In the genomic region with DNA sequence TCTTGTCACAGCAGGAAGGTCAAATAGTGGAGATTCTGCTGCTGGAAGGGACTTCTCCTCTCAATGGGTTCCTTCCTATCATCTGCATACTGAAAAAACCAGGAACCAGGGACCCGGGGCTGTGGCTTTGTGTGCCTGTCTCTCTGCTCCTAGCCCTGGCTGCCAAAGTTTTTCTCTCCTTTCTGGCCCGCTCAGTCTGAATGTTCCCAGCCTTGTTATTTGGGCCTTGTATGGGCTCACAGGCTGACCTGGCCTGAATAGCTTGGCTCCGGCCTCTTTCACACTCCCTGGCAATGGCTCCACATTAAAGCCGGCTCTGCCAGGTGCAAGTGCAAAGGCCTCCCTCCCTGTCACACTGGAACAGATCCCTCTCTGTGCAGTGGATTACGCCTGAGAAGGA, we compare ENCODE assay signal across 15 cellular contexts.
A peak's percentile ranks its signal among the peaks of the same experiment; 100 is the strongest.
DNase-seq lines count a peak whose midpoint lies in the region; ATAC-seq and TF ChIP-seq lines count a peak whose summit lies in the region.
"Had no signal": no experiment of that assay in that cellular context is flagged by ENCODE, and none has a peak within 500 bp of the region (broad histone marks: within the 10 kb centered on the region; RNA-seq: fewer than 3 reads in every experiment).

No MANE protein-coding gene starts in this region.

- H3K4me2 ChIP-seq in Karpas-422 (ENCODE audit: low read depth, low read length, poor library complexity, severe bottlenecking) = no peak overlapping the region
- H3K4me2 ChIP-seq: GM23338 had no signal

- intact Hi-C loops in esophagus muscularis mucosa (cut with DNase I) = loop anchor here (2.0 to 10.0 kb wide), 4 partner anchors 95 to 409 kb away; a partner anchor contains a TSS
- intact Hi-C loops in mucosa of descending colon (cut with DNase I, micrococcal nuclease) = no loop called here

- DNase-seq in Karpas-422 = no peak
- DNase-seq in esophagus muscularis mucosa (ENCODE audit: extremely low spot score) = no peak
- peak; percentile 79 for DNase-seq in midbrain (lab: John Stamatoyannopoulos, UW)
- DNase-seq in NCI-H1105 (lab: John Stamatoyannopoulos, UW) = no peak
- no peak for DNase-seq in mucosa of descending colon
- no peak for DNase-seq in upper lobe of left lung
- DNase-seq: activated CD4-positive, alpha-beta T cell treated with anti-CD3 and anti-CD28 coated beads, Interleukin-2, amount 50 U/mL, for 48 hours; MM.1S; NCI-H2171 treated with DMSO at 0.1 percent for 48 hours; retina; stimulated activated CD4-positive, alpha-beta T cell treated with anti-CD3 and anti-CD28 coated beads, Interleukin-4, amount 100 ng/mL, for 24 hours had no signal

- peak overlapping the region; percentile 41; the same call in 1 of the 2 replicates for H3K27ac ChIP-seq in Karpas-422 (ENCODE audit: low read length)
- peak overlapping the region; percentile 73 to 86 (median 82) for H3K27ac ChIP-seq in esophagus muscularis mucosa (replicated peaks in 1 of 4)
- peak overlapping the region; percentile 72 for H3K27ac ChIP-seq in subcutaneous abdominal adipose tissue (ENCODE audit: low read depth, low read length)
- H3K27ac ChIP-seq in upper lobe of left lung = no peak overlapping the region
- H3K27ac ChIP-seq: adrenal gland had no signal

- no peak for TF ChIP-seq CTCF in esophagus muscularis mucosa (IDR thresholded peaks at IDR 0.05)
- TF ChIP-seq CTCF in mucosa of descending colon (IDR thresholded peaks at IDR 0.05) = no peak
- no peak for TF ChIP-seq CTCF in upper lobe of left lung (IDR thresholded peaks at IDR 0.05)

- 40% methylated on average over 3 of the region's 5 CpGs for WGBS in esophagus muscularis mucosa
- 69 to 92% methylated on average over 4 to 5 of the region's 5 CpGs for WGBS in upper lobe of left lung, 2 donors

- H3K27me3 ChIP-seq in Karpas-422 (ENCODE audit: low read length) = no peaks in the 10 kb centered on the region
- no peaks in the 10 kb centered on the region for H3K27me3 ChIP-seq in esophagus muscularis mucosa
- no peaks in the 10 kb centered on the region for H3K27me3 ChIP-seq in subcutaneous abdominal adipose tissue (ENCODE audit: control insufficient read depth in 5 of 5, insufficient read depth in 4 of 5, low read length in 5 of 5)
- H3K27me3 ChIP-seq in upper lobe of left lung = no peaks in the 10 kb centered on the region
- H3K27me3 ChIP-seq: adrenal gland had no signal

- no peaks in the 10 kb centered on the region for H4K20me1 ChIP-seq in Karpas-422 (ENCODE audit: insufficient read depth, low read depth, low read length)

- ATAC-seq in GM21723 (IDR thresholded peaks at IDR 0.05; ENCODE audit: unreplicated experiment) = no peak
- ATAC-seq in mucosa of descending colon = no peak
- no peak for ATAC-seq in upper lobe of left lung (ENCODE audit: low FRiP score in 2 of 2)
- ATAC-seq: GM23338 had no signal

- H3K9ac ChIP-seq in Karpas-422 (ENCODE audit: low read length) (no peak overlapping the region), subcutaneous abdominal adipose tissue (ENCODE audit: low read length in 5 of 5) (peak overlapping the region in 3 of 5 donors; percentile 26 to 56 (median 30))

- H3K79me2 ChIP-seq in Karpas-422 (ENCODE audit: low read length) = peaks cover 4% of the 10 kb centered on the region; the same call in 1 of the 2 replicates

- no peaks in the 10 kb centered on the region for H3K9me2 ChIP-seq in Karpas-422 (replicated peaks; ENCODE audit: insufficient read depth, low read length)

- peaks cover 43% of the 10 kb centered on the region for H3K4me1 ChIP-seq in Karpas-422 (ENCODE audit: low read length)
- peaks cover 51 to 100% (median 100%) of the 10 kb centered on the region in 4 donors for H3K4me1 ChIP-seq in esophagus muscularis mucosa
- peaks cover 10 to 41% (median 36%) of the 10 kb centered on the region in 5 donors for H3K4me1 ChIP-seq in subcutaneous abdominal adipose tissue (ENCODE audit: control insufficient read depth in 5 of 5, insufficient read depth in 5 of 5, low read length in 5 of 5)
- peaks cover 9% of the 10 kb centered on the region for H3K4me1 ChIP-seq in mucosa of descending colon (ENCODE audit: low read depth)
- H3K4me1 ChIP-seq in upper lobe of left lung = peaks cover 0 to 8% (median 3%) of the 10 kb centered on the region in 4 donors
- H3K4me1 ChIP-seq: adrenal gland had no signal

- TF ChIP-seq POLR2A in esophagus muscularis mucosa (IDR thresholded peaks at IDR 0.05; ENCODE audit: low read depth) (no peak), upper lobe of left lung (IDR thresholded peaks at IDR 0.05) (no peak)

- no peak overlapping the region for H3K4me3 ChIP-seq in Karpas-422 (ENCODE audit: low read length)
- H3K4me3 ChIP-seq in esophagus muscularis mucosa = no peak overlapping the region
- no peak overlapping the region for H3K4me3 ChIP-seq in subcutaneous abdominal adipose tissue (ENCODE audit: low read depth in 1 of 5, low read length in 5 of 5)
- H3K4me3 ChIP-seq in mucosa of descending colon = no peak overlapping the region
- H3K4me3 ChIP-seq in upper lobe of left lung = no peak overlapping the region
- H3K4me3 ChIP-seq: adrenal gland, GM23338 had no signal

- TF ChIP-seq EP300 in esophagus muscularis mucosa (IDR thresholded peaks at IDR 0.05) = no peak
- TF ChIP-seq EP300 in upper lobe of left lung (IDR thresholded peaks at IDR 0.05) = no peak

- H3K36me3 ChIP-seq in Karpas-422 (ENCODE audit: insufficient read depth, low read length) (peaks cover 10% of the 10 kb centered on the region), esophagus muscularis mucosa (peaks cover 4 to 71% (median 49%) of the 10 kb centered on the region in 4 donors), subcutaneous abdominal adipose tissue (ENCODE audit: control insufficient read depth in 5 of 5, insufficient read depth in 5 of 5, low read length in 5 of 5) (peaks cover 0 to 80% (median 56%) of the 10 kb centered on the region in 5 donors), mucosa of descending colon (ENCODE audit: low read depth) (no peaks in the 10 kb centered on the region), upper lobe of left lung (peaks cover 24 to 84% (median 38%) of the 10 kb centered on the region in 4 donors)
- H3K36me3 ChIP-seq: adrenal gland had no signal

- H2AFZ ChIP-seq in Karpas-422 (ENCODE audit: low read length) = no peak overlapping the region
- H2AFZ ChIP-seq: GM23338 had no signal

- H3K9me3 ChIP-seq in Karpas-422 (ENCODE audit: low read length) = no peaks in the 10 kb centered on the region
- H3K9me3 ChIP-seq in esophagus muscularis mucosa = no peaks in the 10 kb centered on the region
- no peaks in the 10 kb centered on the region for H3K9me3 ChIP-seq in subcutaneous abdominal adipose tissue (ENCODE audit: control insufficient read depth in 5 of 5, low read length in 5 of 5)
- no peaks in the 10 kb centered on the region for H3K9me3 ChIP-seq in mucosa of descending colon
- H3K9me3 ChIP-seq in upper lobe of left lung = no peaks in the 10 kb centered on the region
- H3K9me3 ChIP-seq: adrenal gland had no signal

Comparison
In these comparisons a context has a peak if more than half of its experiments do, and no peak if none do; other contexts are left out.
1. H3K27ac ChIP-seq: peak in Karpas-422 (single experiment), esophagus muscularis mucosa (4 of 4) and subcutaneous abdominal adipose tissue (single experiment); none in upper lobe of left lung (0 of 4).